Comparison of ENCODE assay signal across 9 cellular contexts in the genomic region with DNA sequence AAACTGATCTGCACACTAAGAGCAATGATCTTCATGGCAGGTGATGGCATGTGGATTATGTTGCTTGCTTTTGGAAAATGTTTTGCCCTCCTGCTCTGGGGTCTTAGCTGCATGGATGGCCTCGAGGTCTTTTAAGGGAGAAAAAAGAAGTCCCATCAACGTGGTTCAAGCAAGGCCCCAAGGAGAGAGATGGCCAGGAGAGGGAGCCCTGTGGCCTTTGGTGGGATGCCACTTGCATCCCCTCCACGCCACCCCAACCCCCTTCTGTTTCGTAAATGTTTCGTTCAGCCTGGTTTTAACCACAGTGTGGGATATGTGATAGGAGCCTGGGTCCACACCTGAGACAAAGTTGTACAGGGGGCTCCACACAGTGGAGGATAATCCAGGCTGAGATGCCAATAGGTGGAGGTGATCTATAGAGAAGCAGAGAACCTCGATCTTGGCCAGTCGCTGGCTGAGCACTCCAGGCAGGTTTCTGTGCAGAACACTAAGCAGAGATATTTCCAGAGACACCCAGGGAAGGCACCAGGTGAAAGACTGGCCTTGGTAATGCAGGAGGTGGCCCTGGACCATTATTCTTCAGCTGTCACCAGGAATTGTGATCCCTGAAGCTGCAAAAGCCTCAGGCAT. TPM values are rescaled to one million over a fixed set of nuclear protein-coding genes. Genes with fewer than 3 reads are reported as not detected.
DNase-seq lines count a peak whose midpoint lies in the region; ATAC-seq, FAIRE-seq and TF ChIP-seq lines count a peak whose summit lies in the region.
"Had no signal": no experiment of that assay in that cellular context is flagged by ENCODE, and none has a peak within 500 bp of the region (broad histone marks: within the 10 kb centered on the region; RNA-seq: fewer than 3 reads in every experiment).

No MANE protein-coding gene starts in this region.

- no TSS peak for BruUV-seq in GM12878 (replicated peaks; lab: Mats Ljungman, UMichigan)

- H3K9ac ChIP-seq in Karpas-422 (ENCODE audit: low read length) = no peak overlapping the region
- no peak overlapping the region for H3K9ac ChIP-seq in GM12878 (ENCODE audit: control insufficient read depth, insufficient read depth, low read length)

- peak; percentile 35; the same call in 1 of the 2 replicates for TF ChIP-seq RAD21 in GM12878 (IDR thresholded peaks at IDR 0.05; ENCODE audit: insufficient read depth, low read depth, low read length)

- no peaks in the 10 kb centered on the region for H3K9me3 ChIP-seq in DOHH2 (ENCODE audit: control insufficient read depth, insufficient read depth, low read length)
- H3K9me3 ChIP-seq in Karpas-422 (ENCODE audit: low read length) = no peaks in the 10 kb centered on the region
- no peaks in the 10 kb centered on the region for H3K9me3 ChIP-seq in GM12878 (replicated peaks; ENCODE audit: control insufficient read depth, insufficient read depth, low read length)

- H4K20me1 ChIP-seq in DOHH2 (ENCODE audit: control insufficient read depth, insufficient read depth, low read depth, low read length) = no peaks in the 10 kb centered on the region
- H4K20me1 ChIP-seq in Karpas-422 (ENCODE audit: insufficient read depth, low read depth, low read length) = no peaks in the 10 kb centered on the region
- no peaks in the 10 kb centered on the region for H4K20me1 ChIP-seq in GM12878 (ENCODE audit: control insufficient read depth, insufficient read depth)

- TF ChIP-seq CTCF in DOHH2 (IDR thresholded peaks at IDR 0.05; ENCODE audit: low read depth, low read length, poor library complexity, severe bottlenecking) (peak; percentile 24), GM12878 (IDR thresholded peaks at IDR 0.05 in 2 of 3, conservative IDR thresholded peaks at IDR 0.05 in 1 of 3; ENCODE audit: control insufficient read depth in 2 of 3, extremely low read depth in 1 of 3, insufficient read depth in 1 of 3, low read depth in 3 of 3, low read length in 3 of 3) (peak; percentile 27 to 35 (median 33); a peak in 2 of 6 replicates)

- H2AFZ ChIP-seq in Karpas-422 (ENCODE audit: low read length) (no peak overlapping the region), GM12878 (ENCODE audit: control insufficient read depth, low read depth, low read length) (no peak overlapping the region)

- no peak for TF ChIP-seq EP300 in GM12878 (IDR thresholded peaks at IDR 0.05; ENCODE audit: borderline replicate concordance in 1 of 2, control insufficient read depth in 1 of 2, low read depth in 2 of 2, low read length in 2 of 2)

- peak; percentile 57 for DNase-seq in Karpas-422
- DNase-seq in GM12878 (ENCODE audit: low read depth, low spot score) = no peak
- DNase-seq in lung microvascular endothelial cell (ENCODE audit: low read depth in 2 of 2) = peak; percentile 13 to 23
- DNase-seq in HTR-8/SVneo (ENCODE audit: insufficient read length, low spot score) = no peak
- DNase-seq in NOMO-1 treated with dmso at 0.1 percent for 144 hours (lab: John Stamatoyannopoulos, UW; ENCODE audit: unreplicated experiment) = no peak
- no peak for DNase-seq in MV-4-11 (lab: John Stamatoyannopoulos, UW)
- DNase-seq: NCI-H1436 had no signal

- WGBS in GM12878 (ENCODE audit: insufficient coverage, insufficient replicate concordance, low lambda C conversion rate, missing lambda C conversion rate) = 46% methylated on average over 7 of the region's 7 CpGs

- no peak overlapping the region for H3K27ac ChIP-seq in DOHH2 (ENCODE audit: low read depth, low read length)
- H3K27ac ChIP-seq in Karpas-422 (ENCODE audit: low read length) = no peak overlapping the region
- no peak overlapping the region for H3K27ac ChIP-seq in GM12878 (ENCODE audit: control insufficient read depth, insufficient read depth)

- no peaks in the 10 kb centered on the region for H3K36me3 ChIP-seq in DOHH2 (ENCODE audit: control insufficient read depth, low read length)
- no peaks in the 10 kb centered on the region for H3K36me3 ChIP-seq in Karpas-422 (ENCODE audit: insufficient read depth, low read length)
- H3K36me3 ChIP-seq in GM12878 (ENCODE audit: control insufficient read depth in 2 of 2, insufficient read depth in 2 of 2, low read length in 1 of 2) = no peaks in the 10 kb centered on the region

- H3F3A ChIP-seq in DOHH2 (ENCODE audit: control insufficient read depth, insufficient read depth) = no peaks in the 10 kb centered on the region

- ATAC-seq in GM12878 (peak; percentile 54), GM18502 (IDR thresholded peaks at IDR 0.05; ENCODE audit: poor library complexity, unreplicated experiment) (no peak)

- POLR2A ChIA-PET in GM12878 (lab: Charles Lee) = no interaction called here

- H3K9me2 ChIP-seq in DOHH2 (replicated peaks; ENCODE audit: control insufficient read depth, low read length) (no peaks in the 10 kb centered on the region), Karpas-422 (replicated peaks; ENCODE audit: insufficient read depth, low read length) (no peaks in the 10 kb centered on the region)

- H3K4me1 ChIP-seq in DOHH2 (ENCODE audit: control insufficient read depth, low read length) = no peaks in the 10 kb centered on the region
- H3K4me1 ChIP-seq in Karpas-422 (ENCODE audit: low read length) = no peaks in the 10 kb centered on the region
- no peaks in the 10 kb centered on the region for H3K4me1 ChIP-seq in GM12878 (ENCODE audit: control insufficient read depth, insufficient read depth, low read length)

- H3K79me2 ChIP-seq in DOHH2 (ENCODE audit: control insufficient read depth, low read length) (no peaks in the 10 kb centered on the region), Karpas-422 (ENCODE audit: low read length) (no peaks in the 10 kb centered on the region), GM12878 (ENCODE audit: control insufficient read depth, insufficient read depth, low read length) (no peaks in the 10 kb centered on the region)

- RAD21 ChIA-PET in GM12878 (lab: Charles Lee; ENCODE audit: unreplicated experiment) = no interaction called here

- in situ Hi-C loops in GM12878 (cut with MboI) = no loop called here

- TF ChIP-seq POLR2A in GM12878 (IDR thresholded peaks at IDR 0.05; ENCODE audit: low read depth, low read length) = no peak

- H3K4me3 ChIP-seq in DOHH2 (ENCODE audit: low read length) (no peak overlapping the region), Karpas-422 (ENCODE audit: low read length) (no peak overlapping the region), GM12878 (no peak overlapping the region)

- SMC1A ChIA-PET in GM12878 (lab: Charles Lee; ENCODE audit: uncharacterized antibody, unreplicated experiment) = interaction anchor here (1.6 to 1.9 kb wide), 2 partner anchors 10 to 277 kb away, joined by 4 to 5 read pairs; no protein-coding TSS in a partner anchor

- CTCF ChIA-PET in GM12878 (lab: Yijun Ruan, JAX) = interaction anchor here (0.8 to 1.8 kb wide), 6 partner anchors 8 to 277 kb away, joined by 3 to 8 read pairs (median 4); no protein-coding TSS in a partner anchor

- peak; percentile 49 for FAIRE-seq in GM12878 (lab: Jason Lieb, UNC)
- FAIRE-seq in HTR-8/SVneo (lab: Jason Lieb, UNC) = no peak

- H3K4me2 ChIP-seq in DOHH2 (ENCODE audit: low read length) = no peak overlapping the region
- no peak overlapping the region for H3K4me2 ChIP-seq in Karpas-422 (ENCODE audit: low read depth, low read length, poor library complexity, severe bottlenecking)
- no peak overlapping the region for H3K4me2 ChIP-seq in GM12878 (ENCODE audit: control insufficient read depth, insufficient read depth)

- intact Hi-C loops in GM12878 (cut with micrococcal nuclease; ENCODE audit: unreplicated experiment) = loop anchor here (2.0 kb wide), 2 partner anchors 208 to 276 kb away; no protein-coding TSS in a partner anchor

- H3K27me3 ChIP-seq in DOHH2 (ENCODE audit: control insufficient read depth, low read length) = no peaks in the 10 kb centered on the region
- no peaks in the 10 kb centered on the region for H3K27me3 ChIP-seq in Karpas-422 (ENCODE audit: low read length)
- H3K27me3 ChIP-seq in GM12878 (replicated peaks in 1 of 2; ENCODE audit: control insufficient read depth in 2 of 2, insufficient read depth in 2 of 2, low read length in 1 of 2) = no peaks in the 10 kb centered on the region

TF ChIP-seq in GM12878, 131 proteins besides CTCF, POLR2A, EP300 and RAD21:
- TF ChIP-seq POU2F2 (IDR thresholded peaks at IDR 0.05; ENCODE audit: borderline replicate concordance, low read depth, low read length) (no peak), SMC3 (IDR thresholded peaks at IDR 0.05; ENCODE audit: borderline replicate concordance, low read length) (peak; percentile 28; the same call in 1 of the 2 replicates)

RNA-seq across cellular contexts. Expression of a gene that starts 25.8 kb away (rescaled TPM):
- not detected in 2 replicates for total RNA-seq in Karpas-422 (2014; rRNA removed; shearing (Covaris generic); ENCODE audit: low replicate concordance)
- total RNA-seq in GM12878 (2013; cell fraction: nucleolus; rRNA removed) = not detected in 2 replicates
- total RNA-seq in GM12878 (2014; rRNA removed) = under 0.01 TPM in 1 of 2 replicates, not detected in the other
- not detected in 2 replicates for total RNA-seq in GM12878 (2014; rRNA removed; fragmentation: Illumina TruSeq; extraction: Trizol)
- total RNA-seq in GM12878 (2021) = not detected in 2 replicates
- not detected for polyA plus RNA-seq in GM12878 (2011; ENCODE audit: low read depth)
- polyA plus RNA-seq in GM12878 (2011; rRNA removed) = not detected in 2 replicates
- under 0.01 TPM in 1 of 2 replicates, not detected in the other for polyA plus RNA-seq in GM12878 (2011; cell fraction: cytosol; rRNA removed)
- polyA plus RNA-seq in GM12878 (2011; cell fraction: nucleus; rRNA removed) = not detected in 2 replicates
- polyA plus RNA-seq in GM12878 (2012) = not detected in 2 replicates
- polyA plus RNA-seq in GM12878 (2014; fragmentation: Illumina TruSeq; extraction: Trizol) = not detected in 2 replicates
- polyA plus RNA-seq in GM12878 (2014; fragmentation: Nextera tagmentation; extraction: Ambion mirVana) = not detected
- not detected in 2 replicates for polyA plus RNA-seq in GM12878 (2014; rRNA removed)
- not detected for polyA plus RNA-seq in GM12878 (2016; fragmentation: Nextera tagmentation; extraction: Ambion mirVana)
- polyA minus RNA-seq in GM12878 (2011; rRNA and poly(A)+ RNA removed) = not detected in 2 replicates
- polyA minus RNA-seq in GM12878 (2011; cell fraction: cytosol; rRNA and poly(A)+ RNA removed) = not detected in 2 replicates
- polyA minus RNA-seq in GM12878 (2011; cell fraction: nucleus; rRNA and poly(A)+ RNA removed) = not detected in 2 replicates
- total RNA-seq in lung microvascular endothelial cell = under 0.01 TPM in 1 of 2 replicates, not detected in the other

Comparison
In these comparisons a context has a peak if more than half of its experiments do, and no peak if none do; other contexts are left out.
1. DNase-seq: peak in Karpas-422 (single experiment) and lung microvascular endothelial cell (2 of 2); none in GM12878 (single experiment), HTR-8/SVneo (single experiment), NOMO-1 treated with dmso at 0.1 percent for 144 hours (single experiment) and MV-4-11 (single experiment).